ENCODE assay signal across 22 cellular contexts in genomic region chr11:105786766-105787165, GRCh38.
"Had no signal": no experiment of that assay in that cellular context is flagged by ENCODE, and none has a peak within 500 bp of the region (broad histone marks: within the 10 kb centered on the region; RNA-seq: fewer than 3 reads in every experiment).

No MANE protein-coding gene starts in this region.

- H3K27me3 ChIP-seq: esophagus muscularis mucosa, right lobe of liver, stomach, transverse colon, uterus had no signal

- H3K36me3 ChIP-seq: esophagus muscularis mucosa, right lobe of liver, stomach, transverse colon, uterus had no signal

- H3K36me3 Mint-ChIP-seq: activated naive CD8-positive, alpha-beta T cell treated with anti-CD3 and anti-CD28 coated beads for 36 hours; memory B cell; stimulated activated effector memory CD8-positive, alpha-beta T cell treated with anti-CD3 and anti-CD28 coated beads, Interleukin-12 subunit alpha, Interleukin-12 subunit beta, amount 100 ng/mL, for 72 hours had no signal

- ATAC-seq: effector memory CD8-positive, alpha-beta T cell; left cardiac atrium; right lobe of liver; stimulated activated effector memory CD8-positive, alpha-beta T cell treated with anti-CD3 and anti-CD28 coated beads, Interleukin-12 subunit alpha, Interleukin-12 subunit beta, amount 100 ng/mL, for 72 hours had no signal

- H3K4me3 ChIP-seq: esophagus muscularis mucosa, right lobe of liver, skin epidermis, stomach, transverse colon, uterus had no signal

- H3K27ac Mint-ChIP-seq: activated naive CD8-positive, alpha-beta T cell treated with anti-CD3 and anti-CD28 coated beads for 36 hours; effector memory CD8-positive, alpha-beta T cell; memory B cell; nephron; stimulated activated effector memory CD8-positive, alpha-beta T cell treated with anti-CD3 and anti-CD28 coated beads, Interleukin-12 subunit alpha, Interleukin-12 subunit beta, amount 100 ng/mL, for 72 hours had no signal

- H3K4me3 Mint-ChIP-seq: activated naive CD8-positive, alpha-beta T cell treated with anti-CD3 and anti-CD28 coated beads for 36 hours; central memory CD8-positive, alpha-beta T cell; effector memory CD8-positive, alpha-beta T cell; memory B cell; nephron; stimulated activated effector memory CD8-positive, alpha-beta T cell treated with anti-CD3 and anti-CD28 coated beads, Interleukin-12 subunit alpha, Interleukin-12 subunit beta, amount 100 ng/mL, for 72 hours had no signal

- H3K9me3 ChIP-seq: esophagus muscularis mucosa, right lobe of liver, stomach, transverse colon, uterus had no signal

- H3K9me3 Mint-ChIP-seq: activated naive CD8-positive, alpha-beta T cell treated with anti-CD3 and anti-CD28 coated beads for 36 hours; central memory CD8-positive, alpha-beta T cell; effector memory CD8-positive, alpha-beta T cell; memory B cell; nephron; stimulated activated effector memory CD8-positive, alpha-beta T cell treated with anti-CD3 and anti-CD28 coated beads, Interleukin-12 subunit alpha, Interleukin-12 subunit beta, amount 100 ng/mL, for 72 hours had no signal

- H3K4me1 ChIP-seq: esophagus muscularis mucosa, right lobe of liver, stomach, transverse colon, uterus had no signal

- DNase-seq: activated CD4-positive, alpha-beta T cell treated with anti-CD3 and anti-CD28 coated beads for 4 hours; activated CD4-positive, alpha-beta T cell treated with anti-CD3 and anti-CD28 coated beads, Interleukin-2, amount 50 U/mL, for 48 hours; activated CD8-positive, alpha-beta memory T cell treated with anti-CD3 and anti-CD28 coated beads, Interleukin-2, amount 50 U/mL, for 48 hours; activated naive CD4-positive, alpha-beta T cell treated with Interleukin-2 at 50 U/mL for 16 hours; activated naive CD8-positive, alpha-beta T cell treated with anti-CD3 and anti-CD28 coated beads for 36 hours; activated T-cell treated with anti-CD3 and anti-CD28 coated beads, Interleukin-2, amount 50 U/mL, for 48 hours; effector memory CD8-positive, alpha-beta T cell; islet precursor cell; left cardiac atrium; nucleus accumbens; posterior cingulate gyrus; right lobe of liver; stimulated activated CD4-positive, alpha-beta T cell treated with anti-CD3 and anti-CD28 coated beads, Interleukin-2, amount 100 ng/mL, for 24 hours; stomach; transverse colon; uterus had no signal

- H3K4me1 Mint-ChIP-seq: activated naive CD8-positive, alpha-beta T cell treated with anti-CD3 and anti-CD28 coated beads for 36 hours; central memory CD8-positive, alpha-beta T cell; memory B cell; nephron; stimulated activated effector memory CD8-positive, alpha-beta T cell treated with anti-CD3 and anti-CD28 coated beads, Interleukin-12 subunit alpha, Interleukin-12 subunit beta, amount 100 ng/mL, for 72 hours had no signal

- H3K27me3 Mint-ChIP-seq: activated naive CD8-positive, alpha-beta T cell treated with anti-CD3 and anti-CD28 coated beads for 36 hours; central memory CD8-positive, alpha-beta T cell; effector memory CD8-positive, alpha-beta T cell; memory B cell had no signal
